ENCODE assay signal across 19 cellular contexts in genomic region chr13:53601181-53601580, GRCh38.
DNase-seq lines count a peak whose midpoint lies in the region; ATAC-seq and TF ChIP-seq lines count a peak whose summit lies in the region.
"Had no signal": no experiment of that assay in that cellular context is flagged by ENCODE, and none has a peak within 500 bp of the region (broad histone marks: within the 10 kb centered on the region; RNA-seq: fewer than 3 reads in every experiment).

No MANE protein-coding gene starts in this region.

- H2BK5ac ChIP-seq in mesenchymal stem cell (ENCODE audit: low read depth, low read length, poor library complexity, severe bottlenecking) (no peak overlapping the region), neuronal stem cell (ENCODE audit: low read length) (no peak overlapping the region)

- H4K91ac ChIP-seq in mesenchymal stem cell (ENCODE audit: low read length): no peak overlapping the region
- H4K91ac ChIP-seq in neuronal stem cell (ENCODE audit: low read depth, low read length, poor library complexity): no peak overlapping the region

- H3K4me3 ChIP-seq in WERI-Rb-1 (ENCODE audit: low read depth, low read length) (no peak overlapping the region), mesenchymal stem cell (ENCODE audit: insufficient read depth in 1 of 2, low read depth in 1 of 2, low read length in 2 of 2) (no peak overlapping the region), neuronal stem cell (ENCODE audit: low read length in 2 of 2) (no peak overlapping the region), hepatocyte (no peak overlapping the region)
- H3K4me3 ChIP-seq: GM12878 had no signal

- H3K9me3 ChIP-seq in WERI-Rb-1 (ENCODE audit: severe bottlenecking) (no peaks in the 10 kb centered on the region), mesenchymal stem cell (ENCODE audit: control insufficient read depth, low read length) (peaks cover 8% of the 10 kb centered on the region), neuronal stem cell (replicated peaks in 1 of 2; ENCODE audit: control insufficient read depth in 2 of 2, insufficient read depth in 1 of 2, low read depth in 1 of 2, low read length in 2 of 2) (peaks cover 0 to 9% of the 10 kb centered on the region in 2 donors), hepatocyte (ENCODE audit: low read depth) (no peaks in the 10 kb centered on the region)
- H3K9me3 ChIP-seq: BE2C had no signal

- no peak overlapping the region for H3K9ac ChIP-seq in mesenchymal stem cell (ENCODE audit: low read length)
- H3K9ac ChIP-seq in neuronal stem cell (ENCODE audit: low read depth, low read length, poor library complexity): no peak overlapping the region

- H3K4me2 ChIP-seq in mesenchymal stem cell (ENCODE audit: low read length, poor library complexity, severe bottlenecking) (no peak overlapping the region), neuronal stem cell (ENCODE audit: insufficient read depth, low read length, poor library complexity, severe bottlenecking) (no peak overlapping the region), hepatocyte (no peak overlapping the region)

- H2BK12ac ChIP-seq in mesenchymal stem cell (ENCODE audit: low read length in 2 of 2) (no peak overlapping the region), neuronal stem cell (ENCODE audit: low read length) (no peak overlapping the region)

- no peaks in the 10 kb centered on the region for H3K9me2 ChIP-seq in hepatocyte (replicated peaks; ENCODE audit: insufficient read depth)

- H2BK15ac ChIP-seq in mesenchymal stem cell (ENCODE audit: low read depth, poor library complexity, severe bottlenecking) (no peak overlapping the region), neuronal stem cell (ENCODE audit: low read length) (no peak overlapping the region)

- H3K79me2 ChIP-seq in hepatocyte: no peaks in the 10 kb centered on the region

- H3K36me3 ChIP-seq in WERI-Rb-1: no peaks in the 10 kb centered on the region
- no peaks in the 10 kb centered on the region for H3K36me3 ChIP-seq in mesenchymal stem cell (ENCODE audit: control insufficient read depth in 1 of 2, insufficient read depth in 2 of 2, low read depth in 1 of 2, low read length in 2 of 2)
- H3K36me3 ChIP-seq in neuronal stem cell (replicated peaks in 1 of 2; ENCODE audit: control insufficient read depth in 2 of 2, insufficient read depth in 2 of 2, low read length in 2 of 2): no peaks in the 10 kb centered on the region
- no peaks in the 10 kb centered on the region for H3K36me3 ChIP-seq in hepatocyte (replicated peaks; ENCODE audit: insufficient read depth, low read depth)
- H3K36me3 ChIP-seq: BE2C had no signal

- DNase-seq in WERI-Rb-1 (peak; percentile 5), mesenchymal stem cell (peak; percentile 9), neuronal stem cell (ENCODE audit: low spot score) (no peak), hepatocyte (ENCODE audit: low spot score) (no peak), SKM-1 treated with dmso at 0.1 percent for 144 hours (lab: John Stamatoyannopoulos, UW; ENCODE audit: unreplicated experiment) (no peak)
- no peak for DNase-seq in activated CD8-positive, alpha-beta memory T cell treated with anti-CD3 and anti-CD28 coated beads, Interleukin-2, amount 50 U/mL, for 48 hours
- DNase-seq: ACHN; BE2C; CD4-positive, alpha-beta memory T cell; DMS153; DMS79; GDM1; GOT3; H7; HFFc6 had no signal

- no peak overlapping the region for H2BK120ac ChIP-seq in mesenchymal stem cell (ENCODE audit: low read depth, low read length)
- no peak overlapping the region for H2BK120ac ChIP-seq in neuronal stem cell (ENCODE audit: low read depth, low read length)

- TF ChIP-seq CTCF in WERI-Rb-1 (IDR thresholded peaks at IDR 0.05; ENCODE audit: low read depth, low read length): no peak
- no peak for TF ChIP-seq CTCF in hepatocyte (IDR thresholded peaks at IDR 0.05; ENCODE audit: poor library complexity)

- H3K23ac ChIP-seq in mesenchymal stem cell (ENCODE audit: low read length in 2 of 2): no peak overlapping the region
- no peak overlapping the region for H3K23ac ChIP-seq in neuronal stem cell (ENCODE audit: low read depth, low read length, poor library complexity)

- H4K8ac ChIP-seq in mesenchymal stem cell (ENCODE audit: low read length): no peak overlapping the region
- H4K8ac ChIP-seq in neuronal stem cell (ENCODE audit: low read depth, low read length): no peak overlapping the region

- H2AFZ ChIP-seq in mesenchymal stem cell (ENCODE audit: low read depth, low read length) (no peak overlapping the region), neuronal stem cell (ENCODE audit: low read length) (peak overlapping the region; percentile 62), hepatocyte (no peak overlapping the region)

- no peaks in the 10 kb centered on the region for H3K4me1 ChIP-seq in mesenchymal stem cell (ENCODE audit: control insufficient read depth, insufficient read depth, low read depth, low read length)
- peaks cover 0 to 6% of the 10 kb centered on the region in 2 donors for H3K4me1 ChIP-seq in neuronal stem cell (ENCODE audit: control insufficient read depth in 2 of 2, insufficient read depth in 1 of 2, low read depth in 1 of 2, low read length in 2 of 2)
- H3K4me1 ChIP-seq in hepatocyte (ENCODE audit: insufficient read depth): no peaks in the 10 kb centered on the region
- H3K4me1 ChIP-seq: BE2C had no signal

- H3K18ac ChIP-seq in mesenchymal stem cell (ENCODE audit: low read depth in 1 of 2, low read length in 2 of 2): no peak overlapping the region
- H3K18ac ChIP-seq in neuronal stem cell (ENCODE audit: low read length): no peak overlapping the region

- no peak overlapping the region for H2AK5ac ChIP-seq in mesenchymal stem cell (ENCODE audit: low read length, severe bottlenecking)
- no peak overlapping the region for H2AK5ac ChIP-seq in neuronal stem cell (ENCODE audit: low read depth, low read length)

- no peak overlapping the region for H3K27ac ChIP-seq in WERI-Rb-1
- H3K27ac ChIP-seq in mesenchymal stem cell (ENCODE audit: low read length, poor library complexity, severe bottlenecking): no peak overlapping the region
- H3K27ac ChIP-seq in neuronal stem cell (replicated peaks; ENCODE audit: low read length): no peak overlapping the region
- no peak overlapping the region for H3K27ac ChIP-seq in hepatocyte

- WGBS in mesenchymal stem cell: 21% methylated on average over 3 of the region's 4 CpGs
- no CpG with 5 or more reads among the region's 4 CpGs for WGBS in neuronal stem cell (ENCODE audit: extremely low coverage in 2 of 2, insufficient read length in 2 of 2, insufficient replicate concordance in 1 of 2), 2 donors
- 42% methylated on average over 4 of the region's 4 CpGs for WGBS in hepatocyte (ENCODE audit: low lambda C conversion rate, missing lambda C conversion rate)

- H4K20me1 ChIP-seq in hepatocyte (ENCODE audit: insufficient read depth, poor library complexity, severe bottlenecking): no peaks in the 10 kb centered on the region

- H3K27me3 ChIP-seq in WERI-Rb-1 (ENCODE audit: insufficient read depth, low read depth, severe bottlenecking) (no peaks in the 10 kb centered on the region), mesenchymal stem cell (ENCODE audit: control insufficient read depth in 1 of 2, insufficient read depth in 1 of 2, low read length in 2 of 2) (no peaks in the 10 kb centered on the region), neuronal stem cell (ENCODE audit: control insufficient read depth in 3 of 3, insufficient read depth in 3 of 3, low read depth in 1 of 3, low read length in 3 of 3) (no peaks in the 10 kb centered on the region), hepatocyte (no peaks in the 10 kb centered on the region)
- H3K27me3 ChIP-seq: BE2C had no signal

- no peak overlapping the region for H3K14ac ChIP-seq in mesenchymal stem cell (ENCODE audit: low read length in 2 of 2)
- H3K14ac ChIP-seq in neuronal stem cell (ENCODE audit: low read length): no peak overlapping the region

- H3K79me1 ChIP-seq in mesenchymal stem cell (replicated peaks; ENCODE audit: low read length, poor library complexity, severe bottlenecking): no peaks in the 10 kb centered on the region
- H3K79me1 ChIP-seq in neuronal stem cell (ENCODE audit: low read depth, low read length): no peaks in the 10 kb centered on the region

- ATAC-seq in HG03135 (IDR thresholded peaks at IDR 0.05; ENCODE audit: unreplicated experiment): no peak
- ATAC-seq: GM12878, HCT116, HepG2 had no signal

- no peak overlapping the region for H3K4ac ChIP-seq in mesenchymal stem cell (ENCODE audit: low read depth in 1 of 2, low read length in 2 of 2)
- no peak overlapping the region for H3K4ac ChIP-seq in neuronal stem cell (ENCODE audit: low read length)

Comparison
In these comparisons a context has a peak if more than half of its experiments do, and no peak if none do; other contexts are left out.
1. DNase-seq: peak in WERI-Rb-1 (single experiment) and mesenchymal stem cell (single experiment); none in neuronal stem cell (single experiment), hepatocyte (single experiment), SKM-1 treated with dmso at 0.1 percent for 144 hours (single experiment) and activated CD8-positive, alpha-beta memory T cell treated with anti-CD3 and anti-CD28 coated beads, Interleukin-2, amount 50 U/mL, for 48 hours (single experiment).